11 cellular contexts compared by ENCODE assay signal in genomic region chr15:31398677-31399260, GRCh38.
DNase-seq lines count a peak whose midpoint lies in the region; ATAC-seq and TF ChIP-seq lines count a peak whose summit lies in the region.
"Had no signal": no experiment of that assay in that cellular context is flagged by ENCODE, and none has a peak within 500 bp of the region (broad histone marks: within the 10 kb centered on the region; RNA-seq: fewer than 3 reads in every experiment).

No MANE protein-coding gene starts in this region.

- H3K36me3 Mint-ChIP-seq in activated CD8-positive, alpha-beta memory T cell treated with anti-CD3 and anti-CD28 coated beads, Interleukin-2, amount 10 ng/mL, durations not matched to agents 7 days and 5 days: no peaks in the 10 kb centered on the region
- H3K36me3 Mint-ChIP-seq in T-cell (no peaks in the 10 kb centered on the region), WTC11 (no peaks in the 10 kb centered on the region)

- CTCF ChIA-PET in activated CD8-positive, alpha-beta memory T cell treated with anti-CD3 and anti-CD28 coated beads, Interleukin-2, amount 10 ng/mL, durations not matched to agents 7 days and 5 days (lab: Charles Lee): interaction anchor here (0.6 to 2.5 kb wide), 6 partner anchors 13 to 89 kb away, joined by 3 to 12 read pairs (median 4); no protein-coding TSS in a partner anchor
- CTCF ChIA-PET in T-cell (lab: Charles Lee): no interaction called here
- CTCF ChIA-PET in WTC11 (lab: Charles Lee): interaction anchor here (1.3 to 2.9 kb wide), 4 partner anchors 33 to 89 kb away, joined by 4 to 16 read pairs (median 13); no protein-coding TSS in a partner anchor

- no peak overlapping the region for H3K4me3 Mint-ChIP-seq in activated CD8-positive, alpha-beta memory T cell treated with anti-CD3 and anti-CD28 coated beads, Interleukin-2, amount 10 ng/mL, durations not matched to agents 7 days and 5 days
- H3K4me3 Mint-ChIP-seq in T-cell (peak overlapping the region in 1 of 3 donors; percentile 29), WTC11 (no peak overlapping the region)
- H3K4me3 Mint-ChIP-seq: B cell had no signal

- no peaks in the 10 kb centered on the region for H3K9me3 Mint-ChIP-seq in activated CD8-positive, alpha-beta memory T cell treated with anti-CD3 and anti-CD28 coated beads, Interleukin-2, amount 10 ng/mL, durations not matched to agents 7 days and 5 days (ENCODE audit: low read depth)
- H3K9me3 Mint-ChIP-seq in T-cell (no peaks in the 10 kb centered on the region), WTC11 (peaks cover 2% of the 10 kb centered on the region)

- POLR2A ChIA-PET in T-cell (lab: Charles Lee) (no interaction called here), WTC11 (lab: Charles Lee) (no interaction called here)

- DNase-seq in activated CD8-positive, alpha-beta memory T cell treated with anti-CD3 and anti-CD28 coated beads, Interleukin-2, amount 10 ng/mL, durations not matched to agents 7 days and 5 days: peak; percentile 39
- DNase-seq in activated CD8-positive, alpha-beta memory T cell treated with anti-CD3 and anti-CD28 coated beads, Interleukin-2, amount 50 U/mL, for 48 hours: no peak
- no peak for DNase-seq in T-cell
- peak; percentile 13 for DNase-seq in left ventricle myocardium inferior
- no peak for DNase-seq in thyroid gland
- no peak for DNase-seq in cerebellum (ENCODE audit: low spot score)
- no peak for DNase-seq in WTC11 (ENCODE audit: low spot score)
- DNase-seq: activated CD8-positive, alpha-beta memory T cell treated with anti-CD3 and anti-CD28 coated beads for 24 hours had no signal

- no peak overlapping the region for H3K27ac Mint-ChIP-seq in activated CD8-positive, alpha-beta memory T cell treated with anti-CD3 and anti-CD28 coated beads, Interleukin-2, amount 10 ng/mL, durations not matched to agents 7 days and 5 days
- peak overlapping the region in 1 of 2 donors; percentile 6 for H3K27ac Mint-ChIP-seq in T-cell
- H3K27ac Mint-ChIP-seq in WTC11: no peak overlapping the region
- H3K27ac Mint-ChIP-seq: B cell had no signal

- WGBS in thymus: 75% methylated on average over 9 of the region's 9 CpGs
- WGBS in thyroid gland, 2 donors: 88 to 97% methylated on average over 5 of the region's 9 CpGs

- TF ChIP-seq CTCF in left ventricle myocardium inferior (IDR thresholded peaks at IDR 0.05; ENCODE audit: borderline replicate concordance) (no peak), thyroid gland (IDR thresholded peaks at IDR 0.05) (no peak), WTC11 (IDR thresholded peaks at IDR 0.05) (no peak)

- H3K4me1 ChIP-seq in left ventricle myocardium inferior (peaks cover 43% of the 10 kb centered on the region), thymus (ENCODE audit: control insufficient read depth, insufficient read depth, low read length) (peaks cover 17% of the 10 kb centered on the region), thyroid gland (peaks cover 11 to 44% of the 10 kb centered on the region in 2 donors)

- H3K9me3 ChIP-seq in left ventricle myocardium inferior (replicated peaks): no peaks in the 10 kb centered on the region
- no peaks in the 10 kb centered on the region for H3K9me3 ChIP-seq in thymus (ENCODE audit: control insufficient read depth)
- H3K9me3 ChIP-seq in thyroid gland: no peaks in the 10 kb centered on the region

- intact Hi-C loops in left ventricle myocardium inferior (cut with micrococcal nuclease): loop anchor here (10.0 kb wide), 1 partner anchor 64 kb away; no protein-coding TSS in a partner anchor
- intact Hi-C loops in thyroid gland (cut with DNase I): loop anchor here (5.0 to 10.0 kb wide), 2 partner anchors 34 to 86 kb away; no protein-coding TSS in a partner anchor

- peak; percentile 21 for ATAC-seq in activated CD8-positive, alpha-beta memory T cell treated with anti-CD3 and anti-CD28 coated beads, Interleukin-2, amount 10 ng/mL, durations not matched to agents 7 days and 5 days
- ATAC-seq in T-cell (replicated peaks in 1 of 4): peak in 3 of 4 experiments; percentile 29 to 63 (median 32)
- no peak for ATAC-seq in WTC11
- ATAC-seq: K562 had no signal

- H3K27me3 ChIP-seq in left ventricle myocardium inferior (ENCODE audit: low read depth): no peaks in the 10 kb centered on the region
- no peaks in the 10 kb centered on the region for H3K27me3 ChIP-seq in thymus (ENCODE audit: control insufficient read depth, insufficient read depth)
- H3K27me3 ChIP-seq in thyroid gland: no peaks in the 10 kb centered on the region

- H3K27ac ChIP-seq in left ventricle myocardium inferior (replicated peaks): peak overlapping the region; percentile 89
- H3K27ac ChIP-seq in thymus (ENCODE audit: low read depth): peak overlapping the region; percentile 2
- peak overlapping the region in 1 of 3 donors; percentile 83 for H3K27ac ChIP-seq in thyroid gland

- H3K4me3 ChIP-seq in left ventricle myocardium inferior (no peak overlapping the region), thymus (ENCODE audit: low read length) (no peak overlapping the region), thyroid gland (replicated peaks in 1 of 3) (no peak overlapping the region)
- H3K4me3 ChIP-seq: K562 had no signal

- no peak for TF ChIP-seq POLR2A in thyroid gland (IDR thresholded peaks at IDR 0.05)

- H3K36me3 ChIP-seq in left ventricle myocardium inferior (no peaks in the 10 kb centered on the region), thymus (ENCODE audit: control insufficient read depth, insufficient read depth) (no peaks in the 10 kb centered on the region), thyroid gland (no peaks in the 10 kb centered on the region)

- H3K27me3 Mint-ChIP-seq in activated CD8-positive, alpha-beta memory T cell treated with anti-CD3 and anti-CD28 coated beads, Interleukin-2, amount 10 ng/mL, durations not matched to agents 7 days and 5 days: no peaks in the 10 kb centered on the region
- H3K27me3 Mint-ChIP-seq in T-cell (no peaks in the 10 kb centered on the region), WTC11 (ENCODE audit: low read depth) (peaks cover 12% of the 10 kb centered on the region)
- H3K27me3 Mint-ChIP-seq: B cell had no signal

- peaks cover 45% of the 10 kb centered on the region for H3K4me1 Mint-ChIP-seq in activated CD8-positive, alpha-beta memory T cell treated with anti-CD3 and anti-CD28 coated beads, Interleukin-2, amount 10 ng/mL, durations not matched to agents 7 days and 5 days
- H3K4me1 Mint-ChIP-seq in T-cell (peaks cover 21 to 41% (median 31%) of the 10 kb centered on the region in 3 donors), WTC11 (peaks cover 28% of the 10 kb centered on the region)

TF ChIP-seq in WTC11, 78 proteins besides CTCF, POLR2A, EP300 and RAD21 (continues in another document):
- no peak for TF ChIP-seq KAT7 (CRISPR knock-in tag; IDR thresholded peaks at IDR 0.05; ENCODE audit: borderline replicate concordance)
- TF ChIP-seq ZNF532 (CRISPR knock-in tag; IDR thresholded peaks at IDR 0.05; ENCODE audit: borderline replicate concordance): no peak
- TF ChIP-seq SMAD4 (CRISPR knock-in tag; IDR thresholded peaks at IDR 0.05): no peak
- TF ChIP-seq ESRRA (CRISPR knock-in tag; IDR thresholded peaks at IDR 0.05; ENCODE audit: borderline replicate concordance): no peak
- TF ChIP-seq MLX (CRISPR knock-in tag; IDR thresholded peaks at IDR 0.05): no peak
- no peak for TF ChIP-seq ZNF396 (CRISPR knock-in tag; IDR thresholded peaks at IDR 0.05; ENCODE audit: borderline replicate concordance)
- TF ChIP-seq ERG (CRISPR knock-in tag; IDR thresholded peaks at IDR 0.05): no peak

Comparison
In these comparisons a context has a peak if more than half of its experiments do, and no peak if none do; other contexts are left out.
1. DNase-seq: peak in activated CD8-positive, alpha-beta memory T cell treated with anti-CD3 and anti-CD28 coated beads, Interleukin-2, amount 10 ng/mL, durations not matched to agents 7 days and 5 days (single experiment) and left ventricle myocardium inferior (single experiment); none in activated CD8-positive, alpha-beta memory T cell treated with anti-CD3 and anti-CD28 coated beads, Interleukin-2, amount 50 U/mL, for 48 hours (single experiment), T-cell (0 of 34), thyroid gland (0 of 2), cerebellum (single experiment) and WTC11 (single experiment).
2. CTCF ChIA-PET loops: an anchor here in activated CD8-positive, alpha-beta memory T cell treated with anti-CD3 and anti-CD28 coated beads, Interleukin-2, amount 10 ng/mL, durations not matched to agents 7 days and 5 days (0.6 to 2.5 kb wide) and WTC11 (1.3 to 2.9 kb wide); none called in T-cell.